Comparison of ENCODE assay signal across 17 cellular contexts in genomic region chr11:2574043-2574552, GRCh38.
A peak's percentile ranks its signal among the peaks of the same experiment; 100 is the strongest.
DNase-seq lines count a peak whose midpoint lies in the region; ATAC-seq and TF ChIP-seq lines count a peak whose summit lies in the region.
"Had no signal": no experiment of that assay in that cellular context is flagged by ENCODE, and none has a peak within 500 bp of the region (broad histone marks: within the 10 kb centered on the region; RNA-seq: fewer than 3 reads in every experiment).

No MANE protein-coding gene starts in this region.

- H3K4me1 ChIP-seq in breast epithelium = no peaks in the 10 kb centered on the region
- H3K4me1 ChIP-seq in mammary epithelial cell (ENCODE audit: insufficient read depth, low read length) = peaks cover 5% of the 10 kb centered on the region
- no peaks in the 10 kb centered on the region for H3K4me1 ChIP-seq in tibial artery
- H3K4me1 ChIP-seq: testis had no signal

- peak in 1 of 2 donors; percentile 39 for DNase-seq in breast epithelium (ENCODE audit: low spot score in 2 of 2)
- DNase-seq in mammary epithelial cell = no peak
- DNase-seq in chondrocyte (ENCODE audit: low spot score) = peak; percentile 84
- DNase-seq in natural killer cell = peak; percentile 8
- peak; percentile 8 to 61 for DNase-seq in tibial artery
- no peak for DNase-seq in stimulated activated naive CD8-positive, alpha-beta T cell treated with anti-CD3 and anti-CD28 coated beads, Interleukin-15, Interleukin-2, amounts not matched to agents 100 U/mL and 50 U/mL, for 24 hours
- DNase-seq in NCI-H69 (lab: John Stamatoyannopoulos, UW) = no peak
- DNase-seq: activated CD4-positive, alpha-beta T cell treated with anti-CD3 and anti-CD28 coated beads, Interleukin-2, amount 50 U/mL, for 1 hour; effector CD4-positive, alpha-beta T cell; foreskin melanocyte; NCI-H82; nephron progenitor cell; SIG-M5 had no signal

- no peak overlapping the region for H3K4me2 ChIP-seq in mammary epithelial cell (ENCODE audit: insufficient read depth, low read depth, low read length)

- in situ Hi-C loops in mammary epithelial cell (cut with MboI; ENCODE audit: low sequenced_read_pairs in 2 of 2) = no loop called here

- H3K27me3 Mint-ChIP-seq in chondrocyte (ENCODE audit: low read depth) (no peaks in the 10 kb centered on the region), natural killer cell (ENCODE audit: low read depth in 2 of 2) (no peaks in the 10 kb centered on the region)
- H3K27me3 Mint-ChIP-seq: CD4-positive, alpha-beta T cell had no signal

- CTCF ChIA-PET in mammary epithelial cell (lab: Charles Lee; ENCODE audit: low non-redundant PET) = no interaction called here

- no peaks in the 10 kb centered on the region for H3K9me3 Mint-ChIP-seq in chondrocyte (ENCODE audit: low read depth)
- H3K9me3 Mint-ChIP-seq in natural killer cell = no peaks in the 10 kb centered on the region
- H3K9me3 Mint-ChIP-seq: CD4-positive, alpha-beta T cell; nephron progenitor cell had no signal

- H3K9me3 ChIP-seq in breast epithelium = no peaks in the 10 kb centered on the region
- H3K9me3 ChIP-seq in mammary epithelial cell (replicated peaks; ENCODE audit: insufficient read depth, low read length) = no peaks in the 10 kb centered on the region
- no peaks in the 10 kb centered on the region for H3K9me3 ChIP-seq in tibial artery
- H3K9me3 ChIP-seq: testis had no signal

- no TSS peak for BruUV-seq in mammary epithelial cell (replicated peaks; lab: Mats Ljungman, UMichigan)

- dilution Hi-C loops in mammary epithelial cell (cut with HindIII; ENCODE audit: low sequenced_read_pairs) = loop anchor here (5.0 kb wide), 2 partner anchors 52 to 148 kb away; no protein-coding TSS in a partner anchor

- H3K79me2 ChIP-seq in mammary epithelial cell (ENCODE audit: insufficient read depth, low read length) = no peaks in the 10 kb centered on the region

- no peak overlapping the region for H3K9ac ChIP-seq in mammary epithelial cell (ENCODE audit: insufficient read depth, low read length)

- no peaks in the 10 kb centered on the region for H4K20me1 ChIP-seq in mammary epithelial cell (ENCODE audit: insufficient read depth, low read length)

- 10% methylated on average over 2 of the region's 22 CpGs for WGBS in mammary epithelial cell (ENCODE audit: low coverage, missing lambda C conversion rate)

- intact Hi-C loops in breast epithelium (cut with DNase I; ENCODE audit: low total_unique reads) = no loop called here
- intact Hi-C loops in mammary epithelial cell (cut with micrococcal nuclease) = no loop called here
- intact Hi-C loops in natural killer cell (cut with micrococcal nuclease) = no loop called here
- intact Hi-C loops in tibial artery (cut with DNase I; ENCODE audit: low total_unique reads) = no loop called here

- no peak overlapping the region for H2AFZ ChIP-seq in mammary epithelial cell (ENCODE audit: low read depth, low read length)

- H3K4me3 ChIP-seq in breast epithelium (no peak overlapping the region), mammary epithelial cell (replicated peaks in 1 of 3; ENCODE audit: insufficient read depth in 1 of 3, low read depth in 2 of 3, low read length in 3 of 3) (no peak overlapping the region), tibial artery (no peak overlapping the region)
- H3K4me3 ChIP-seq: testis had no signal

- no peak for TF ChIP-seq POLR2A in breast epithelium (IDR thresholded peaks at IDR 0.05)

- H3K27ac Mint-ChIP-seq in chondrocyte (ENCODE audit: unreplicated experiment) = no peak overlapping the region
- H3K27ac Mint-ChIP-seq in natural killer cell = no peak overlapping the region
- H3K27ac Mint-ChIP-seq: CD4-positive, alpha-beta T cell; nephron progenitor cell had no signal

- H3K4me1 Mint-ChIP-seq in chondrocyte (ENCODE audit: low read depth) = peaks cover 8% of the 10 kb centered on the region
- no peaks in the 10 kb centered on the region for H3K4me1 Mint-ChIP-seq in natural killer cell

- no peaks in the 10 kb centered on the region for H3K27me3 ChIP-seq in breast epithelium
- peaks cover 2% of the 10 kb centered on the region for H3K27me3 ChIP-seq in mammary epithelial cell (ENCODE audit: insufficient read depth, low read length)
- H3K27me3 ChIP-seq in tibial artery = no peaks in the 10 kb centered on the region
- H3K27me3 ChIP-seq: testis had no signal

- no peak for TF ChIP-seq CTCF in breast epithelium (IDR thresholded peaks at IDR 0.05)
- TF ChIP-seq CTCF in mammary epithelial cell (conservative IDR thresholded peaks at IDR 0.05 in 1 of 2, IDR thresholded peaks at IDR 0.05 in 1 of 2; ENCODE audit: extremely low read depth in 1 of 2, insufficient read depth in 1 of 2, low read depth in 1 of 2, low read length in 2 of 2) = no peak
- TF ChIP-seq CTCF in chondrocyte (IDR thresholded peaks at IDR 0.05) = no peak
- no peak for TF ChIP-seq CTCF in natural killer cell (IDR thresholded peaks at IDR 0.05)
- TF ChIP-seq CTCF in tibial artery (IDR thresholded peaks at IDR 0.05) = no peak

- H3K36me3 ChIP-seq in breast epithelium (no peaks in the 10 kb centered on the region), mammary epithelial cell (ENCODE audit: insufficient read depth, low read length) (no peaks in the 10 kb centered on the region), tibial artery (no peaks in the 10 kb centered on the region)

- H3K4me3 Mint-ChIP-seq in chondrocyte (ENCODE audit: unreplicated experiment) = no peak overlapping the region
- no peak overlapping the region for H3K4me3 Mint-ChIP-seq in natural killer cell
- H3K4me3 Mint-ChIP-seq: CD4-positive, alpha-beta T cell; nephron progenitor cell had no signal

- H3K27ac ChIP-seq in breast epithelium = peak overlapping the region; percentile 29 to 68
- H3K27ac ChIP-seq in mammary epithelial cell (ENCODE audit: insufficient read depth, low read depth, low read length) = no peak overlapping the region
- no peak overlapping the region for H3K27ac ChIP-seq in tibial artery
- H3K27ac ChIP-seq: HL-60, testis had no signal

- ATAC-seq in natural killer cell (no peak), GM18867 (IDR thresholded peaks at IDR 0.05; ENCODE audit: unreplicated experiment) (no peak)
- no peak for ATAC-seq in stimulated activated naive CD8-positive, alpha-beta T cell treated with anti-CD3 and anti-CD28 coated beads, Interleukin-15, Interleukin-2, amounts not matched to agents 100 U/mL and 50 U/mL, for 24 hours

- H3K36me3 Mint-ChIP-seq in chondrocyte (ENCODE audit: low read depth) = no peaks in the 10 kb centered on the region
- no peaks in the 10 kb centered on the region for H3K36me3 Mint-ChIP-seq in natural killer cell

Comparison
In these comparisons a context has a peak if more than half of its experiments do, and no peak if none do; other contexts are left out.
1. H3K27ac ChIP-seq: peak in breast epithelium (2 of 2); none in mammary epithelial cell (single experiment) and tibial artery (0 of 2).
2. DNase-seq: peak in chondrocyte (single experiment), natural killer cell (single experiment) and tibial artery (2 of 2); none in mammary epithelial cell (single experiment), stimulated activated naive CD8-positive, alpha-beta T cell treated with anti-CD3 and anti-CD28 coated beads, Interleukin-15, Interleukin-2, amounts not matched to agents 100 U/mL and 50 U/mL, for 24 hours (single experiment) and NCI-H69 (single experiment).